ENCODE assay signal across 21 cellular contexts in the genomic region with DNA sequence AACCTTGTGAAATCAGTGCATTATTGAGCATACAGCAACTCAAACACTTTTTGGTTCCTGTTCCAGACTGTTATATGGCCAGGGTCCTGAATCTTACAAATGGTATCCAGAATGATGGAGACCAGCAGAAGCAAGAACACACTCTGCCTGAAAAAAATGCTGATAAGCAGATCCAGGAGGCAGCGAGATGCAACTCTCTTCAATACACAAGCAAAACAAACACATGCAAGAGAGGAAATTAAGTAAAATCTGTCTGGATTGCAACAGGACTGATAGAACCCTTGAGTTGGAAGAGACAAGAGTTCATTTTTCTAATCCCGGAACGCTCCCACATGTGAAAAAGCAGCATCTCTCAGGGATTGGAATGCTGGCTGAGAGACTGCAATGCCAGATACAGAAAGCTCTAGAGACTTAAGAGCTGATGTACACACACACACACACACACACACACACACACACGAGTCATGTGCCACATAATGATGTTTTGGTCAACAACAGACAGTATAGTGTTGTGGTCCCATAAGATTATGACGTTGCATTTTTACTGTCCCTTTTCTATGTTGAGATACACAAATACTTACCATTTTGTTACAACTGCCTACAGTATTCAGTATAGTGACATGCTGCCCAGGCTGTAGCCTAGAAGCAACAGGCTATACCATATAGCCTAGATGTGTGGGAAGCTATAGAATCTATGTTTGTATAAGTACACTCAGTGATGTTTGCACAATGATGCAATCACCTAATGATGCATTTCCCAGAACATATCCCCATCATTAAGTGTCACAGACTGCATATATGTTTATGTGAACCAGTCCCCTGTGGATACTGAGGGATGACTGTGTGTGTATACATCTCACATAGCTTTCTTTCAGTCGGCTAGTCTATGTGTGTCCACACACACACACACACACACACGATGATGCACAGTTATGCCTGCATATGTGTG.
DNase-seq lines count a peak whose midpoint lies in the region; ATAC-seq, FAIRE-seq and TF ChIP-seq lines count a peak whose summit lies in the region.
"Had no signal": no experiment of that assay in that cellular context is flagged by ENCODE, and none has a peak within 500 bp of the region (broad histone marks: within the 10 kb centered on the region; RNA-seq: fewer than 3 reads in every experiment).

No MANE protein-coding gene starts in this region.

- WGBS in liver = 64% methylated on average over 7 of the region's 7 CpGs
- WGBS in ovary, 3 donors = 48 to 55% (median 48%) methylated on average over 7 of the region's 7 CpGs

- H3K9me2 ChIP-seq in GM23338 (ENCODE audit: insufficient read depth) (no peaks in the 10 kb centered on the region), OCI-LY7 (ENCODE audit: insufficient read depth, low read length) (no peaks in the 10 kb centered on the region)

- no peaks in the 10 kb centered on the region for H3K9me3 Mint-ChIP-seq in GM23338
- H3K9me3 Mint-ChIP-seq: T-cell had no signal

- BruUV-seq in OCI-LY7 (replicated peaks; lab: Mats Ljungman, UMichigan) = no TSS peak

- no peaks in the 10 kb centered on the region for H3K27me3 ChIP-seq in GM23338 (ENCODE audit: insufficient read depth)
- H3K27me3 ChIP-seq in bronchial epithelial cell (ENCODE audit: control insufficient read depth, insufficient read depth, low read length) = no peaks in the 10 kb centered on the region
- no peaks in the 10 kb centered on the region for H3K27me3 ChIP-seq in liver (ENCODE audit: control insufficient read depth in 4 of 4, insufficient read depth in 4 of 4, low read length in 3 of 4)
- H3K27me3 ChIP-seq in ovary = no peaks in the 10 kb centered on the region
- H3K27me3 ChIP-seq: neutrophil, upper lobe of right lung had no signal

- H4K20me1 ChIP-seq in GM23338 (replicated peaks; ENCODE audit: insufficient read depth) (peaks cover 21% of the 10 kb centered on the region; the same call in 1 of the 2 replicates), OCI-LY7 (ENCODE audit: insufficient read depth, low read length) (no peaks in the 10 kb centered on the region)

- POLR2A ChIA-PET in OCI-LY7 (lab: Charles Lee) = no interaction called here

- no peaks in the 10 kb centered on the region; the same call in 2 of the 3 replicates for H3K36me3 Mint-ChIP-seq in GM23338 (ENCODE audit: low read depth)
- H3K36me3 Mint-ChIP-seq: T-cell had no signal

- H3K4me3 Mint-ChIP-seq in GM23338 = no peak overlapping the region
- H3K4me3 Mint-ChIP-seq: T-cell had no signal

- H3K27ac ChIP-seq in GM23338 (ENCODE audit: low read depth) = no peak overlapping the region
- no peak overlapping the region for H3K27ac ChIP-seq in liver (ENCODE audit: low read depth in 1 of 2, low read length in 2 of 2)
- no peak overlapping the region for H3K27ac ChIP-seq in OCI-LY7 (ENCODE audit: low read depth, low read length, poor library complexity, severe bottlenecking)
- H3K27ac ChIP-seq in ovary = no peak overlapping the region
- H3K27ac ChIP-seq: neutrophil, upper lobe of right lung had no signal

- no peak for ATAC-seq in GM23338
- ATAC-seq in GM18873 (IDR thresholded peaks at IDR 0.05; ENCODE audit: low FRiP score, unreplicated experiment) = no peak
- ATAC-seq: GM12878, T-cell, upper lobe of right lung had no signal

- H3K4me3 ChIP-seq in AG10803 (ENCODE audit: low read length) = no peak overlapping the region
- no peak overlapping the region for H3K4me3 ChIP-seq in GM23338
- H3K4me3 ChIP-seq in bronchial epithelial cell (ENCODE audit: low read depth, low read length) = no peak overlapping the region
- H3K4me3 ChIP-seq in liver (ENCODE audit: low read depth in 1 of 3, low read length in 3 of 3) = no peak overlapping the region
- no peak overlapping the region for H3K4me3 ChIP-seq in OCI-LY7 (ENCODE audit: low read depth, low read length, poor library complexity, severe bottlenecking)
- H3K4me3 ChIP-seq in ovary = no peak overlapping the region
- H3K4me3 ChIP-seq: GM12878, upper lobe of right lung had no signal

- H3K79me2 ChIP-seq in GM23338 (replicated peaks; ENCODE audit: insufficient read depth) (peaks cover 18% of the 10 kb centered on the region; the same call in 1 of the 2 replicates), OCI-LY7 (ENCODE audit: insufficient read depth, low read depth, low read length) (no peaks in the 10 kb centered on the region)

- TF ChIP-seq POLR2A in ovary (IDR thresholded peaks at IDR 0.05) = no peak

- H3K4me1 ChIP-seq in GM23338 (ENCODE audit: insufficient read depth) = 0 out of 2 replicates have a peak, but pooled peaks cover 4% of the 10 kb centered on the region
- peaks cover 0 to 18% (median 8%) of the 10 kb centered on the region in 4 donors for H3K4me1 ChIP-seq in liver (ENCODE audit: control insufficient read depth in 4 of 4, insufficient read depth in 4 of 4, low read length in 3 of 4)
- H3K4me1 ChIP-seq in OCI-LY7 (ENCODE audit: insufficient read depth, low read length, poor library complexity, severe bottlenecking) = no peaks in the 10 kb centered on the region
- H3K4me1 ChIP-seq in ovary (ENCODE audit: insufficient read depth) = no peaks in the 10 kb centered on the region

- CTCF ChIA-PET in OCI-LY7 (lab: Charles Lee; ENCODE audit: unreplicated experiment) = no interaction called here

- intact Hi-C loops in OCI-LY7 (cut with micrococcal nuclease; ENCODE audit: unreplicated experiment) = no loop called here
- intact Hi-C loops in ovary (cut with DNase I) = loop anchor here in 2 of 4 donors (10.0 kb wide), 1 partner anchor 411 kb away; a partner anchor contains a TSS

- H2AFZ ChIP-seq in GM23338 (no peak overlapping the region), OCI-LY7 (ENCODE audit: low read length) (no peak overlapping the region)

- H3K4me1 Mint-ChIP-seq in GM23338 = peaks cover 30% of the 10 kb centered on the region
- H3K4me1 Mint-ChIP-seq: T-cell had no signal

- no peak overlapping the region for H3K4me2 ChIP-seq in GM23338
- no peak overlapping the region for H3K4me2 ChIP-seq in OCI-LY7 (ENCODE audit: low read length)

- H3K9ac ChIP-seq in liver (ENCODE audit: low read depth in 1 of 2, low read length in 2 of 2) = no peak overlapping the region

- no peak for TF ChIP-seq EP300 in ovary (IDR thresholded peaks at IDR 0.05)

- FAIRE-seq in bronchial epithelial cell (lab: Jason Lieb, UNC) = no peak
- FAIRE-seq: GM12878, HTR-8/SVneo had no signal

- H3K9me3 ChIP-seq in liver (ENCODE audit: control insufficient read depth in 4 of 4, low read length in 3 of 4) (no peaks in the 10 kb centered on the region), OCI-LY7 (ENCODE audit: low read length) (no peaks in the 10 kb centered on the region), ovary (no peaks in the 10 kb centered on the region)
- H3K9me3 ChIP-seq: neutrophil, upper lobe of right lung had no signal

- 0 out of 2 replicates have a peak overlapping the region, but pooled peaks have one; percentile 1 for H3K27ac Mint-ChIP-seq in GM23338
- H3K27ac Mint-ChIP-seq: T-cell had no signal

- peak; percentile 19 to 52 for TF ChIP-seq RAD21 in liver (IDR thresholded peaks at IDR 0.05)

- peak; percentile 80 for DNase-seq in AG10803 (ENCODE audit: low read depth)
- no peak for DNase-seq in GM23338 (ENCODE audit: low spot score)
- DNase-seq in bronchial epithelial cell (ENCODE audit: low read depth) = peak; percentile 72
- no peak for DNase-seq in OCI-LY7 (ENCODE audit: low spot score)
- no peak for DNase-seq in ovary
- no peak for DNase-seq in stimulated activated naive CD4-positive, alpha-beta T cell treated with Interleukin-2 at 50 U/mL for 16 hours (lab: John Stamatoyannopoulos, UW)
- DNase-seq: activated CD4-positive, alpha-beta T cell treated with anti-CD3 and anti-CD28 coated beads, Interleukin-2, amount 50 U/mL, for 1 hour; activated gamma-delta T cell; AML-193; effector CD4-positive, alpha-beta T cell; NCI-H1436; NCI-H226; retina; stimulated activated naive CD4-positive, alpha-beta T cell; T-cell; upper lobe of right lung had no signal

- no peaks in the 10 kb centered on the region for H3F3A ChIP-seq in GM23338 (replicated peaks; ENCODE audit: low read depth)

- peaks cover 4% of the 10 kb centered on the region for H3K27me3 Mint-ChIP-seq in GM23338 (ENCODE audit: insufficient read depth, low read depth, poor library complexity)

- no peaks in the 10 kb centered on the region for H3K36me3 ChIP-seq in GM23338 (ENCODE audit: insufficient read depth)
- no peaks in the 10 kb centered on the region for H3K36me3 ChIP-seq in bronchial epithelial cell (ENCODE audit: control insufficient read depth, insufficient read depth, low read length)
- no peaks in the 10 kb centered on the region for H3K36me3 ChIP-seq in liver (ENCODE audit: control insufficient read depth in 4 of 4, insufficient read depth in 3 of 4, low read depth in 1 of 4, low read length in 3 of 4)
- H3K36me3 ChIP-seq in OCI-LY7 (ENCODE audit: insufficient read depth, low read length) = no peaks in the 10 kb centered on the region
- H3K36me3 ChIP-seq in ovary = no peaks in the 10 kb centered on the region
- H3K36me3 ChIP-seq: neutrophil, upper lobe of right lung had no signal

- TF ChIP-seq CTCF in AG10803 (conservative IDR thresholded peaks at IDR 0.05; ENCODE audit: low read length) = no peak
- no peak for TF ChIP-seq CTCF in GM23338 (conservative IDR thresholded peaks at IDR 0.05; ENCODE audit: low read depth in 2 of 2)
- TF ChIP-seq CTCF in bronchial epithelial cell (IDR thresholded peaks at IDR 0.05; ENCODE audit: insufficient read depth, low read length, severe bottlenecking) = no peak
- TF ChIP-seq CTCF in liver (IDR thresholded peaks at IDR 0.05; ENCODE audit: low read depth, low read length, missing input control) = no peak
- no peak for TF ChIP-seq CTCF in OCI-LY7 (conservative IDR thresholded peaks at IDR 0.05; ENCODE audit: low read length)
- TF ChIP-seq CTCF in ovary (IDR thresholded peaks at IDR 0.05) = no peak

TF ChIP-seq in GM23338, 12 proteins besides CTCF, POLR2A, EP300 and RAD21:
- TF ChIP-seq ZNF114 (CRISPR knock-in tag; IDR thresholded peaks at IDR 0.05) = no peak

TF ChIP-seq in liver, 16 proteins besides CTCF, POLR2A, EP300 and RAD21 (continues in another document):
- TF ChIP-seq TAF1 (conservative IDR thresholded peaks at IDR 0.05) (no peak), EGR1 (IDR thresholded peaks at IDR 0.05; ENCODE audit: low read depth in 2 of 2) (no peak), SP1 (IDR thresholded peaks at IDR 0.05) (no peak)

Comparison
In these comparisons a context has a peak if more than half of its experiments do, and no peak if none do; other contexts are left out.
1. DNase-seq: peak in AG10803 (single experiment) and bronchial epithelial cell (single experiment); none in GM23338 (single experiment), OCI-LY7 (single experiment), ovary (0 of 5) and stimulated activated naive CD4-positive, alpha-beta T cell treated with Interleukin-2 at 50 U/mL for 16 hours (single experiment).